ENCODE assay signal across 10 cellular contexts in genomic region chr19:13053761-13054604, GRCh38. TPM values are rescaled to one million over a fixed set of nuclear protein-coding genes. Genes with fewer than 3 reads are reported as not detected.
DNase-seq lines count a peak whose midpoint lies in the region; ATAC-seq, FAIRE-seq and TF ChIP-seq lines count a peak whose summit lies in the region.
"Had no signal": no experiment of that assay in that cellular context is flagged by ENCODE, and none has a peak within 500 bp of the region (broad histone marks: within the 10 kb centered on the region; RNA-seq: fewer than 3 reads in every experiment).

No MANE protein-coding gene starts in this region.

- ATAC-seq in T-cell (replicated peaks in 1 of 4) (no peak), HG03565 (IDR thresholded peaks at IDR 0.05; ENCODE audit: unreplicated experiment) (no peak), GM19455 (IDR thresholded peaks at IDR 0.05; ENCODE audit: unreplicated experiment) (no peak)

- TF ChIP-seq CTCF in AG04449 (IDR thresholded peaks at IDR 0.05; ENCODE audit: insufficient read depth, low read length, missing control alignments): no peak
- no peak for TF ChIP-seq CTCF in neural crest cell (conservative IDR thresholded peaks at IDR 0.05)

- peaks cover 100% of the 10 kb centered on the region for H3K27me3 Mint-ChIP-seq in neural crest cell (ENCODE audit: low read depth)
- H3K27me3 Mint-ChIP-seq in T-cell: peaks cover 3 to 11% of the 10 kb centered on the region in 2 donors

- peak overlapping the region; percentile 31 for H3K4me3 Mint-ChIP-seq in neural crest cell
- H3K4me3 Mint-ChIP-seq in T-cell: no peak overlapping the region
- H3K4me3 Mint-ChIP-seq: T-helper 1 cell treated with Interleukin-12 subunit alpha and Interleukin-12 subunit beta and Interleukin-4 antibody, amounts not matched to agents 30 μg/mL and 1 μg/mL, for 36 hours had no signal

- no peaks in the 10 kb centered on the region for H3K36me3 Mint-ChIP-seq in neural crest cell (ENCODE audit: low read depth)
- no peaks in the 10 kb centered on the region for H3K36me3 Mint-ChIP-seq in T-cell

- DNase-seq in AG04449 (ENCODE audit: low read depth, low spot score): peak; percentile 64
- peak; percentile 93 for DNase-seq in RCC 7860 (ENCODE audit: low spot score)
- peak; percentile 88 for DNase-seq in fibroblast of gingiva (ENCODE audit: low read depth)
- peak; percentile 62 for DNase-seq in neural crest cell (ENCODE audit: low read depth, low spot score)
- no peak for DNase-seq in T-cell
- no peak for DNase-seq in middle frontal gyrus (ENCODE audit: extremely low spot score, low spot score)
- DNase-seq: stimulated activated CD4-positive, alpha-beta T cell treated with anti-CD3 and anti-CD28 coated beads, Interleukin-4, amount 100 ng/mL, for 1 hour had no signal

- peak overlapping the region; percentile 20 for H3K4me3 ChIP-seq in AG04449 (ENCODE audit: low read depth, low read length)

- CTCF ChIA-PET in AG04449 (lab: Yijun Ruan, JAX) (interaction anchor here (1.0 to 22.5 kb wide), 12 partner anchors 7 to 89 kb away, joined by 3 to 550 read pairs (median 10); no protein-coding TSS in a partner anchor), T-cell (lab: Charles Lee) (no interaction called here)

- H3K4me1 Mint-ChIP-seq in neural crest cell (peaks cover 35% of the 10 kb centered on the region), T-cell (peaks cover 10 to 15% (median 14%) of the 10 kb centered on the region in 3 donors)

- peak; percentile 90 for FAIRE-seq in RCC 7860 (lab: Jason Lieb, UNC)

- POLR2A ChIA-PET in AG04449 (lab: Yijun Ruan, JAX): interaction anchor here (0.6 to 3.5 kb wide), 10 partner anchors 10 to 694 kb away, joined by 3 to 23 read pairs (median 4); a partner anchor contains a TSS
- POLR2A ChIA-PET in T-cell (lab: Charles Lee): no interaction called here

- H3K27ac Mint-ChIP-seq in neural crest cell (ENCODE audit: unreplicated experiment): no peak overlapping the region
- no peak overlapping the region for H3K27ac Mint-ChIP-seq in T-cell
- H3K27ac Mint-ChIP-seq: T-helper 1 cell treated with Interleukin-12 subunit alpha and Interleukin-12 subunit beta and Interleukin-4 antibody, amounts not matched to agents 30 μg/mL and 1 μg/mL, for 36 hours had no signal

- H3K9me3 Mint-ChIP-seq in neural crest cell (no peaks in the 10 kb centered on the region), T-cell (no peaks in the 10 kb centered on the region)
- H3K9me3 Mint-ChIP-seq: T-helper 1 cell treated with Interleukin-12 subunit alpha and Interleukin-12 subunit beta and Interleukin-4 antibody, amounts not matched to agents 30 μg/mL and 1 μg/mL, for 36 hours had no signal

RNA-seq across cellular contexts. Expression of gene LYL1, which starts 48.7 kb away (rescaled TPM):
- total RNA-seq in neural crest cell (0.30 and 0.45 TPM in 2 replicates), T-cell (10 to 100 TPM in 3 of 5 donors, 1 to 10 TPM in 2; 3.4 to 20.6 (median 15.4) TPM)

RNA-seq across cellular contexts. Expression of gene NFIX, which starts 58.7 kb away (rescaled TPM):
- total RNA-seq in neural crest cell (0.23 and 0.68 TPM in 2 replicates), T-cell (1 to 10 TPM; 3.9 to 6.6 (median 6.3) TPM)

Comparison
In these comparisons a context has a peak if more than half of its experiments do, and no peak if none do; other contexts are left out.
1. DNase-seq: peak in AG04449 (single experiment), RCC 7860 (single experiment), fibroblast of gingiva (single experiment) and neural crest cell (single experiment); none in T-cell (0 of 34) and middle frontal gyrus (single experiment).